Comparison of ENCODE assay signal across 16 cellular contexts in genomic region chr1:6450943-6451373, GRCh38. TPM values are rescaled to one million over a fixed set of nuclear protein-coding genes. Genes with fewer than 3 reads are reported as not detected.
"Had no signal": no experiment of that assay in that cellular context is flagged by ENCODE, and none has a peak within 500 bp of the region (broad histone marks: within the 10 kb centered on the region; RNA-seq: fewer than 3 reads in every experiment).

No MANE protein-coding gene starts in this region.

- H3K27ac ChIP-seq: foreskin keratinocyte, lower lobe of right lung, neutrophil, suprapubic skin had no signal

- H3K9me3 ChIP-seq: lower lobe of right lung, neutrophil, suprapubic skin had no signal

- H3K4me3 ChIP-seq: lower lobe of right lung, suprapubic skin had no signal

- H3K36me3 ChIP-seq: lower lobe of right lung, neutrophil, suprapubic skin had no signal

- H3K36me3 Mint-ChIP-seq: activated naive CD8-positive, alpha-beta T cell treated with anti-CD3 and anti-CD28 coated beads, Interleukin-2, amount 10 ng/mL, durations not matched to agents 7 days and 5 days had no signal

- ATAC-seq: effector memory CD8-positive, alpha-beta T cell; foreskin keratinocyte; lower lobe of right lung; right cardiac atrium; stimulated activated naive CD8-positive, alpha-beta T cell treated with anti-CD3 and anti-CD28 coated beads, Interleukin-15, Interleukin-2, amounts not matched to agents 100 U/mL and 50 U/mL, for 24 hours had no signal

- H3K9me3 Mint-ChIP-seq: activated naive CD8-positive, alpha-beta T cell treated with anti-CD3 and anti-CD28 coated beads, Interleukin-2, amount 10 ng/mL, durations not matched to agents 7 days and 5 days; effector memory CD8-positive, alpha-beta T cell had no signal

- DNase-seq: activated CD4-positive, alpha-beta T cell treated with anti-CD3 and anti-CD28 coated beads, Interleukin-2, amount 50 U/mL, for 1 hour; activated CD8-positive, alpha-beta memory T cell treated with anti-CD3 and anti-CD28 coated beads for 24 hours; activated naive CD4-positive, alpha-beta T cell; activated naive CD8-positive, alpha-beta T cell treated with anti-CD3 and anti-CD28 coated beads, Interleukin-2, amount 10 ng/mL, durations not matched to agents 7 days and 5 days; anterior cingulate cortex; effector memory CD8-positive, alpha-beta T cell; foreskin keratinocyte; glutamatergic neuron; kidney glomerular epithelial cell; lower lobe of right lung; stimulated activated naive CD8-positive, alpha-beta T cell treated with anti-CD3 and anti-CD28 coated beads, Interleukin-15, Interleukin-2, amounts not matched to agents 100 U/mL and 50 U/mL, for 24 hours; SW 1271 had no signal

- H3K4me1 ChIP-seq: foreskin keratinocyte, lower lobe of right lung had no signal

- H3K27ac Mint-ChIP-seq: activated naive CD8-positive, alpha-beta T cell treated with anti-CD3 and anti-CD28 coated beads, Interleukin-2, amount 10 ng/mL, durations not matched to agents 7 days and 5 days; effector memory CD8-positive, alpha-beta T cell had no signal

- H3K4me3 Mint-ChIP-seq: activated naive CD8-positive, alpha-beta T cell treated with anti-CD3 and anti-CD28 coated beads, Interleukin-2, amount 10 ng/mL, durations not matched to agents 7 days and 5 days; effector memory CD8-positive, alpha-beta T cell had no signal

RNA-seq across cellular contexts. Expression of gene ESPN, which starts 26.4 kb away (rescaled TPM):
- total RNA-seq: posterior vena cava had no signal

RNA-seq across cellular contexts. Expression of gene HES2, which starts 31.2 kb away (rescaled TPM):
- polyA plus RNA-seq: right cardiac atrium had no signal
